Comparison of ENCODE assay signal across 10 cellular contexts in the genomic region with DNA sequence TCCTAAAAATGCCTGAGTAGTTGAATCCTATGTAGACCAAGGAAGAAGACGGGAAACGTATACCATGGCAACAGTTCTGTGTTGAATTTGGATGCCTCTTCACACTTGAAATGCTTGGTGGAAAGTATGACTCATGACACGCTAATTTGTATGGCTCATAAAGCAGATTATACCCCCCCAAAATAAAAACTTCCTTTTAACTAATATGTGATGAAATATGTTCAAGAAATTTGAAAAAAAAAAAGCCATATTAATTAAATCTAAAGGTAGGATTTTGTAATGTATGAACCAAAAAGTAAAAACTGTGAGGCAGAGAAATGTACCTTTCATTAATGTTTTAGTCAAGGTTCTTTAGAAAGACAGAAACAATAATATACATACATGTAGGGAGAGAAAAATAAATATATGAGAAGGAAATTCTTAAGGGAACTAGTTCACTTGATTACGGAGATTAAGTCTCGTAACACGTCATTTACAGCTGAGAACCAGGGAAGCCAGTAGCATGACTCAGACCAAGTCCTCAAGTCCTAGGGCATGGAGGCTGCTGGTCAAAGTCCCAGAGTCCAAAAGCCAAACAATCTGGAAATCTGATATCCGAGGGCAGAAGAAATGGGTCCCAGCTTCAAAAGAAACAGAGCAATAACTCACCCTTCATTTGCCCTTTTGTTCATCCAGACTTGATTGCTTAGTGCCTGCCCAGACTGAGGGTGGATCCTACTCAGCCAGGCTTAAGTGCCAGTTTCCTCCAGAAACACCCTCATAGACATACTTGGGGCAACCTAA.
A peak's percentile ranks its signal among the peaks of the same experiment; 100 is the strongest.
DNase-seq lines count a peak whose midpoint lies in the region; ATAC-seq, FAIRE-seq and TF ChIP-seq lines count a peak whose summit lies in the region.
"Had no signal": no experiment of that assay in that cellular context is flagged by ENCODE, and none has a peak within 500 bp of the region (broad histone marks: within the 10 kb centered on the region; RNA-seq: fewer than 3 reads in every experiment).

No MANE protein-coding gene starts in this region.

- H3K36me3 Mint-ChIP-seq in CD8-positive, alpha-beta T cell = no peaks in the 10 kb centered on the region

- no peaks in the 10 kb centered on the region for H3K27me3 Mint-ChIP-seq in CD8-positive, alpha-beta T cell (ENCODE audit: low read depth)

- POLR2A ChIA-PET in CD8-positive, alpha-beta T cell (lab: Charles Lee) = interaction anchor here (0.6 kb wide), 1 partner anchor 183 kb away, joined by 3 read pairs; no protein-coding TSS in a partner anchor

- CTCF ChIA-PET in CD8-positive, alpha-beta T cell (lab: Charles Lee) = no interaction called here

- no peaks in the 10 kb centered on the region for H3K27me3 ChIP-seq in esophagus squamous epithelium
- H3K27me3 ChIP-seq in CD8-positive, alpha-beta T cell (ENCODE audit: insufficient read depth, low read length) = no peaks in the 10 kb centered on the region

- no peak for ATAC-seq in CD8-positive, alpha-beta T cell
- no peak for ATAC-seq in GM21529 (IDR thresholded peaks at IDR 0.05; ENCODE audit: unreplicated experiment)
- ATAC-seq in HG03045 (IDR thresholded peaks at IDR 0.05; ENCODE audit: unreplicated experiment) = no peak

- DNase-seq in H54 (ENCODE audit: insufficient read length, low spot score) = peak; percentile 26
- DNase-seq in RCC 7860 (ENCODE audit: low spot score) = peak; percentile 91
- no peak for DNase-seq in esophagus squamous epithelium (lab: John Stamatoyannopoulos, UW)
- DNase-seq in renal cortical epithelial cell (ENCODE audit: low read depth) = peak; percentile 93
- DNase-seq in NCI-H1694 (lab: John Stamatoyannopoulos, UW) = no peak
- no peak for DNase-seq in CD8-positive, alpha-beta T cell
- DNase-seq: activated CD4-positive, alpha-beta T cell treated with anti-CD3 and anti-CD28 coated beads, Interleukin-2, amount 50 U/mL, for 4 hours; NCI-H526 treated with DMSO at 0.1 percent for 48 hours had no signal

- WGBS in esophagus squamous epithelium, 2 donors = 19 to 37% methylated on average over 7 of the region's 7 CpGs

- no peak for TF ChIP-seq CTCF in esophagus squamous epithelium (IDR thresholded peaks at IDR 0.05)
- TF ChIP-seq CTCF in CD8-positive, alpha-beta T cell (IDR thresholded peaks at IDR 0.05) = no peak

- H3K36me3 ChIP-seq in esophagus squamous epithelium = no peaks in the 10 kb centered on the region
- no peaks in the 10 kb centered on the region for H3K36me3 ChIP-seq in CD8-positive, alpha-beta T cell (ENCODE audit: insufficient read depth, low read length)

- no peaks in the 10 kb centered on the region for H3K9me3 Mint-ChIP-seq in CD8-positive, alpha-beta T cell

- no peak overlapping the region for H3K4me3 Mint-ChIP-seq in CD8-positive, alpha-beta T cell

- H3K27ac Mint-ChIP-seq in CD8-positive, alpha-beta T cell = no peak overlapping the region

- intact Hi-C loops in esophagus squamous epithelium (cut with DNase I) = no loop called here
- intact Hi-C loops in CD8-positive, alpha-beta T cell (cut with DNase I, micrococcal nuclease) = no loop called here

- H3K9me3 ChIP-seq in esophagus squamous epithelium = no peaks in the 10 kb centered on the region
- H3K9me3 ChIP-seq in CD8-positive, alpha-beta T cell (ENCODE audit: low read length) = no peaks in the 10 kb centered on the region

- H3K4me3 ChIP-seq in esophagus squamous epithelium = no peak overlapping the region
- no peak overlapping the region for H3K4me3 ChIP-seq in CD8-positive, alpha-beta T cell (ENCODE audit: low read depth, low read length)

- FAIRE-seq in H54 (lab: Jason Lieb, UNC) = peak; percentile 98
- peak; percentile 85 for FAIRE-seq in RCC 7860 (lab: Jason Lieb, UNC)

- peak overlapping the region; percentile 25 to 57 (median 48) for H3K27ac ChIP-seq in esophagus squamous epithelium
- H3K27ac ChIP-seq in CD8-positive, alpha-beta T cell (ENCODE audit: low read depth, low read length) = no peak overlapping the region

- peaks cover 0 to 11% (median 0%) of the 10 kb centered on the region in 3 donors for H3K4me1 ChIP-seq in esophagus squamous epithelium
- no peaks in the 10 kb centered on the region for H3K4me1 ChIP-seq in CD8-positive, alpha-beta T cell (ENCODE audit: insufficient read depth, low read length)

- no peaks in the 10 kb centered on the region for H3K4me1 Mint-ChIP-seq in CD8-positive, alpha-beta T cell (ENCODE audit: low read depth)

- TF ChIP-seq POLR2A in H54 (IDR thresholded peaks at IDR 0.05; ENCODE audit: low read depth, low read length) (no peak), esophagus squamous epithelium (IDR thresholded peaks at IDR 0.05) (no peak)

Comparison
In these comparisons a context has a peak if more than half of its experiments do, and no peak if none do; other contexts are left out.
1. DNase-seq: peak in H54 (single experiment), RCC 7860 (single experiment) and renal cortical epithelial cell (single experiment); none in esophagus squamous epithelium (single experiment), NCI-H1694 (single experiment) and CD8-positive, alpha-beta T cell (0 of 7).